ENCODE assay signal across 8 cellular contexts in genomic region chr2:46335404-46335965, GRCh38. TPM values are rescaled to one million over a fixed set of nuclear protein-coding genes. Genes with fewer than 3 reads are reported as not detected.
DNase-seq lines count a peak whose midpoint lies in the region; ATAC-seq and TF ChIP-seq lines count a peak whose summit lies in the region.

No MANE protein-coding gene starts in this region.

- H3K9me3 ChIP-seq in MM.1S (replicated peaks; ENCODE audit: insufficient read depth, low read length) = no peaks in the 10 kb centered on the region

- no peak overlapping the region for H2AFZ ChIP-seq in MM.1S (ENCODE audit: low read length)

- ATAC-seq in sciatic nerve (peak; percentile 57), GM21423 (IDR thresholded peaks at IDR 0.05; ENCODE audit: unreplicated experiment) (no peak)

- DNase-seq in G401 (ENCODE audit: low spot score) = peak; percentile 18
- DNase-seq in astrocyte of the spinal cord (ENCODE audit: low read depth, low spot score) = peak; percentile 75
- peak in 39 of 51 donors; percentile 14 to 83 (median 48) for DNase-seq in hypothalamus (lab: John Stamatoyannopoulos, UW)
- peak; percentile 69 for DNase-seq in sciatic nerve (ENCODE audit: low spot score)
- DNase-seq in activated CD4-positive, alpha-beta T cell treated with anti-CD3 and anti-CD28 coated beads, Interleukin-2, amount 50 U/mL, for 48 hours = no peak
- no peak for DNase-seq in OCI-M1 (lab: John Stamatoyannopoulos, UW)
- DNase-seq in MM.1S = no peak

- H3K27me3 ChIP-seq in MM.1S (replicated peaks; ENCODE audit: insufficient read depth, low read length) = no peaks in the 10 kb centered on the region

- H3K36me3 ChIP-seq in MM.1S (replicated peaks; ENCODE audit: insufficient read depth, low read length) = no peaks in the 10 kb centered on the region

- H3K9me2 ChIP-seq in MM.1S (replicated peaks; ENCODE audit: insufficient read depth, low read length) = no peaks in the 10 kb centered on the region

- no peak overlapping the region for H3K27ac ChIP-seq in MM.1S (ENCODE audit: low read length)

- no peaks in the 10 kb centered on the region for H4K20me1 ChIP-seq in MM.1S (ENCODE audit: insufficient read depth, low read length)

- no peaks in the 10 kb centered on the region for H3F3A ChIP-seq in MM.1S (ENCODE audit: insufficient read depth, low read length)

- H3K4me2 ChIP-seq in MM.1S (ENCODE audit: low read depth, low read length) = no peak overlapping the region

- intact Hi-C loops in sciatic nerve (cut with DNase I) = loop anchor here (5.0 kb wide), 1 partner anchor 38 kb away; the partner anchor contains the start of gene EPAS1

- in situ Hi-C loops in G401 (cut with HindIII; ENCODE audit: low sequenced_read_pairs) (no loop called here), astrocyte of the spinal cord (cut with HindIII; ENCODE audit: low sequenced_read_pairs) (no loop called here)

- TF ChIP-seq CTCF in astrocyte of the spinal cord (IDR thresholded peaks at IDR 0.05; ENCODE audit: low read depth, low read length) = no peak
- no peak for TF ChIP-seq CTCF in MM.1S (IDR thresholded peaks at IDR 0.05; ENCODE audit: low read length)

- H3K4me3 ChIP-seq in astrocyte of the spinal cord (ENCODE audit: low read depth, low read length) = no peak overlapping the region
- H3K4me3 ChIP-seq in MM.1S (ENCODE audit: low read length) = no peak overlapping the region

- no peaks in the 10 kb centered on the region for H3K79me2 ChIP-seq in MM.1S (ENCODE audit: low read length)

- no peak overlapping the region for H3K9ac ChIP-seq in MM.1S (ENCODE audit: low read length)

- H3K4me1 ChIP-seq in MM.1S (ENCODE audit: low read length) = no peaks in the 10 kb centered on the region

RNA-seq across cellular contexts. Expression of gene EPAS1, which starts 38.3 kb away (rescaled TPM):
- 0.03 TPM in 1 of 2 replicates, not detected in the other for total RNA-seq in G401 (2014; rRNA removed; shearing (Covaris generic))
- 270 TPM for total RNA-seq in sciatic nerve

Comparison
In these comparisons a context has a peak if more than half of its experiments do, and no peak if none do; other contexts are left out.
1. DNase-seq: peak in G401 (single experiment), astrocyte of the spinal cord (single experiment), hypothalamus (39 of 51) and sciatic nerve (single experiment); none in activated CD4-positive, alpha-beta T cell treated with anti-CD3 and anti-CD28 coated beads, Interleukin-2, amount 50 U/mL, for 48 hours (0 of 2), OCI-M1 (single experiment) and MM.1S (single experiment).
2. RNA of gene EPAS1, which starts 38.3 kb away (total RNA-seq): 270 TPM in sciatic nerve (single experiment); 0.03 TPM in G401; every median in the first group is over 100 times any median in the second.